ENCODE assay signal across 33 cellular contexts in the genomic region with DNA sequence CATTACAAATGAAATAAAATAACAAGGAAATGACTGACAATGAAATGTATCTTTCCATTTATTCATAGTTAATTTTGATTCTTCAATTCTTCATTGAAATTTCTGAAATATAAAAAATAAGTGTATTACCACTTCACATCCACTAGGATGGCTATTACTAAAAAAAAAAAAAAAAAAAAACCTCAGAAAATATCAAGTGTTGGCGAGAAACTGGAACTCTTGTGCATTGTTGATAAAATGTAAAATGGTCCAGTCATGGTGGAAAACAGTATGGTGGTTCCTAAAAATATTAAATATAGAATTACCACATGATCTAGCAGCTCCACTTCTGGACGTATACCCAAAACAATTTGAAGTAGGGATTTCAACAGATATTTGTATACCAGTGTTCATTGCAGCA. TPM values are rescaled to one million over a fixed set of nuclear protein-coding genes. Genes with fewer than 3 reads are reported as not detected.
"Had no signal": no experiment of that assay in that cellular context is flagged by ENCODE, and none has a peak within 500 bp of the region (broad histone marks: within the 10 kb centered on the region; RNA-seq: fewer than 3 reads in every experiment).

No MANE protein-coding gene starts in this region.

- ATAC-seq: esophagus mucosa, left cardiac atrium, left ventricle myocardium superior had no signal

- H3K4me3 Mint-ChIP-seq: activated CD4-positive, alpha-beta memory T cell treated with anti-CD3 and anti-CD28 coated beads for 36 hours; activated CD4-positive, alpha-beta T cell treated with anti-CD3 and anti-CD28 coated beads, Interleukin-2, amount 10 ng/mL, durations not matched to agents 24 days and 14 days; activated naive CD8-positive, alpha-beta T cell; central memory CD8-positive, alpha-beta T cell; naive B cell had no signal

- H3K27ac Mint-ChIP-seq: activated CD4-positive, alpha-beta memory T cell treated with anti-CD3 and anti-CD28 coated beads for 36 hours; activated CD4-positive, alpha-beta T cell treated with anti-CD3 and anti-CD28 coated beads, Interleukin-2, amount 10 ng/mL, durations not matched to agents 24 days and 14 days; activated naive CD8-positive, alpha-beta T cell; activated T-helper 2 cell treated with anti-CD3 and anti-CD28 coated beads, Interferon-gamma antibody, Interleukin-2, Interleukin-4, amounts not matched to agents 10 μg/mL and 5 μg/mL and 100 μg/mL, durations not matched to agents 14 hours and 24 hours and 36 hours had no signal

- H3K4me1 ChIP-seq: parathyroid adenoma, right atrium auricular region, tibial nerve had no signal

- DNase-seq: activated CD4-positive, alpha-beta memory T cell treated with anti-CD3 and anti-CD28 coated beads for 36 hours; activated CD4-positive, alpha-beta T cell treated with anti-CD3 and anti-CD28 coated beads, Interleukin-2, amount 10 ng/mL, durations not matched to agents 24 days and 14 days; activated CD4-positive, CD25-positive, alpha-beta regulatory T cell treated with anti-CD3 and anti-CD28 coated beads, Interleukin-2, amount 50 U/mL, for 72 hours; activated naive CD4-positive, alpha-beta T cell; activated T-cell treated with anti-CD3 and anti-CD28 coated beads, Interleukin-2, amount 50 U/mL, for 48 hours; anterior cingulate cortex; dorsolateral prefrontal cortex; effector memory CD4-positive, alpha-beta T cell; foreskin melanocyte; islet precursor cell; left cardiac atrium; left ventricle myocardium superior; naive B cell; nucleus accumbens; stimulated activated CD4-positive, alpha-beta T cell treated with anti-CD3 and anti-CD28 coated beads, Interleukin-2, amount 100 ng/mL, for 48 hours; stimulated activated naive CD4-positive, alpha-beta T cell treated with Interleukin-2 at 50 U/mL for 16 hours; T-helper 2 cell had no signal

- H3K27ac ChIP-seq: coronary artery, dorsolateral prefrontal cortex, parathyroid adenoma, tibial nerve had no signal

- H3K36me3 ChIP-seq: right atrium auricular region, tibial nerve had no signal

- H3K27me3 ChIP-seq: right atrium auricular region, tibial nerve had no signal

- H3K4me3 ChIP-seq: coronary artery, dorsolateral prefrontal cortex, right atrium auricular region, tibial nerve had no signal

- H3K27me3 Mint-ChIP-seq: activated CD4-positive, alpha-beta memory T cell treated with anti-CD3 and anti-CD28 coated beads for 36 hours; activated CD4-positive, alpha-beta T cell treated with anti-CD3 and anti-CD28 coated beads, Interleukin-2, amount 10 ng/mL, durations not matched to agents 24 days and 14 days; activated naive CD8-positive, alpha-beta T cell; central memory CD8-positive, alpha-beta T cell; naive B cell had no signal

- H3K4me1 Mint-ChIP-seq: activated CD4-positive, alpha-beta T cell treated with anti-CD3 and anti-CD28 coated beads, Interleukin-2, amount 10 ng/mL, durations not matched to agents 24 days and 14 days; central memory CD8-positive, alpha-beta T cell had no signal

- H2AFZ ChIP-seq: parathyroid adenoma had no signal

- H3K9ac ChIP-seq: parathyroid adenoma had no signal

- H3K79me2 ChIP-seq: parathyroid adenoma had no signal

- H3K9me3 ChIP-seq: right atrium auricular region, tibial nerve had no signal

- H3K36me3 Mint-ChIP-seq: activated naive CD8-positive, alpha-beta T cell had no signal

- H3K9me3 Mint-ChIP-seq: activated CD4-positive, alpha-beta memory T cell treated with anti-CD3 and anti-CD28 coated beads for 36 hours; activated CD4-positive, alpha-beta T cell treated with anti-CD3 and anti-CD28 coated beads, Interleukin-2, amount 10 ng/mL, durations not matched to agents 24 days and 14 days; activated T-helper 2 cell treated with anti-CD3 and anti-CD28 coated beads, Interferon-gamma antibody, Interleukin-2, Interleukin-4, amounts not matched to agents 10 μg/mL and 5 μg/mL and 100 μg/mL, durations not matched to agents 14 hours and 24 hours and 36 hours; central memory CD8-positive, alpha-beta T cell had no signal

RNA-seq across cellular contexts. Expression of gene PGAM4, which starts 22.9 kb away (rescaled TPM):
- total RNA-seq: bronchial epithelial cell, endothelial cell of umbilical vein, left ventricle myocardium superior, lung microvascular endothelial cell, pulmonary artery endothelial cell, right atrium auricular region, temporal lobe, tibial nerve, urinary bladder had no signal
- polyA plus RNA-seq: adipose tissue, neural cell had no signal
